1 cellular context compared by ENCODE assay signal in genomic region chr1:59765036-59765730, GRCh38.
TF ChIP-seq lines count a peak whose summit lies in the region.

No MANE protein-coding gene starts in this region.

TF ChIP-seq in WTC11, 78 proteins besides CTCF, POLR2A, EP300 and RAD21 (continued from another document):
- TF ChIP-seq ZNF281 (CRISPR knock-in tag; IDR thresholded peaks at IDR 0.05): no peak
- TF ChIP-seq EMX1 (CRISPR knock-in tag; IDR thresholded peaks at IDR 0.05): no peak
- no peak for TF ChIP-seq MLX (CRISPR knock-in tag; IDR thresholded peaks at IDR 0.05)
- no peak for TF ChIP-seq RORB (CRISPR knock-in tag; IDR thresholded peaks at IDR 0.05)
